In the genomic region with DNA sequence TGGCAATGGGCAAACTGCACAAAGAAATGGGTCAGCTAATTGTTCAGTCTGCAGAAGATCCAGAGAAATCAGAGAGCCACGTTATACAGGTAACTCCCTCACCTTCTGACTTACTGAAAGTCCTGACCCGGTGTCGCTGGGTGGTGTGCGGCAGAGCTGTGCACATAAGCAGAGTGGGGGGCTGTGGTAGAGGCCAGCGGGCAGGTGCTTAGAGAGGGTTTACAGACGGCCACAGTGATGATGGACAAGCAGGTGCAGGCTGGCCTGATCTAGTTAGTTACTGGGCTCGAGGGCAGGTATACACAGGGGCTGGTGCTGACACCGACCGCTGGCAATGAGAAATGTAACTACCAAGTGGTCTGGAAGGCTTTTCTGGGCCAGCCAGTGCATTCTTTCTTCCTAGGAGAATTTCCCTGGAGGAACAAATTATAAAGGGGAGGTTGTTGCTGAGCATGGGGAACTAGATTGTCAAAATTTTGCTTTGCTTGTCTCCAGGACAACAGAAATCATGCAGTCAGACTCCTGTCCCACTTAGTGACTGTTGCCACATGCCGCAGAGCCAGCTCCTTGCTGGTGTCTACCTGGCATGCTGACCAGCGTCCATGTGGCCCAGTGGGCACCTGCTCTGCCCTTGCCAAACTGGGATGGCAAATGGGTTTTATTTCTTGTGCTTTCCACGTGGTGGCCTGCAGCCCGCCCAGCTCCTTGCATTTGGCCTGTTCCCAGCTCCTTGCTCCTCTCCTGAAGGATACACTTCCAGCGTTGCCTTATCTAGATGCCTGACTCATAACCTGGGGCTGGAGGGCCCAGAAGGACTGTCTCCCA, we compare ENCODE assay signal across 13 cellular contexts. TPM values are rescaled to one million over a fixed set of nuclear protein-coding genes. Genes with fewer than 3 reads are reported as not detected.
A peak's percentile ranks its signal among the peaks of the same experiment; 100 is the strongest.
DNase-seq lines count a peak whose midpoint lies in the region; ATAC-seq, FAIRE-seq and TF ChIP-seq lines count a peak whose summit lies in the region.
"Had no signal": no experiment of that assay in that cellular context is flagged by ENCODE, and none has a peak within 500 bp of the region (broad histone marks: within the 10 kb centered on the region; RNA-seq: fewer than 3 reads in every experiment).

No MANE protein-coding gene starts in this region.

- H3K4me2 ChIP-seq in GM12878 (ENCODE audit: control insufficient read depth, insufficient read depth) = no peak overlapping the region

- no peak overlapping the region for H3K4me3 ChIP-seq in GM12878
- no peak overlapping the region for H3K4me3 ChIP-seq in naive thymus-derived CD4-positive, alpha-beta T cell (ENCODE audit: low read length)

- ATAC-seq in GM12878 (no peak), HG02852 (IDR thresholded peaks at IDR 0.05; ENCODE audit: unreplicated experiment) (no peak), WTC11 (no peak)
- no peak for ATAC-seq in naive thymus-derived CD4-positive, alpha-beta T cell

- H3K79me2 ChIP-seq in GM12878 (ENCODE audit: control insufficient read depth, insufficient read depth, low read length) = no peaks in the 10 kb centered on the region

- over 99% methylated on average over 14 of the region's 14 CpGs for WGBS in GM12878 (ENCODE audit: insufficient coverage, insufficient replicate concordance, low lambda C conversion rate, missing lambda C conversion rate)

- CTCF ChIA-PET in GM12878 (lab: Yijun Ruan, JAX) (interaction anchor here (0.6 to 1.6 kb wide), 2 partner anchors 14 to 74 kb away, joined by 4 to 5 read pairs; no protein-coding TSS in a partner anchor), WTC11 (lab: Charles Lee) (interaction anchor here (0.6 kb wide), 1 partner anchor 327 kb away, joined by 3 read pairs; no protein-coding TSS in a partner anchor)
- CTCF ChIA-PET in naive thymus-derived CD4-positive, alpha-beta T cell (lab: Charles Lee) = interaction anchor here (0.9 to 1.0 kb wide), 2 partner anchors 66 to 78 kb away, joined by 3 read pairs; no protein-coding TSS in a partner anchor

- no peak overlapping the region for H3K9ac ChIP-seq in GM12878 (ENCODE audit: control insufficient read depth, insufficient read depth, low read length)

- TF ChIP-seq POLR2A in GM12878 (IDR thresholded peaks at IDR 0.05; ENCODE audit: low read depth, low read length) = no peak

- H3K27me3 Mint-ChIP-seq in naive thymus-derived CD4-positive, alpha-beta T cell = no peaks in the 10 kb centered on the region
- H3K27me3 Mint-ChIP-seq in WTC11 (ENCODE audit: low read depth) = no peaks in the 10 kb centered on the region

- TF ChIP-seq RAD21 in GM12878 (IDR thresholded peaks at IDR 0.05; ENCODE audit: insufficient read depth, low read depth, low read length) = no peak

- FAIRE-seq in GM12878 (lab: Jason Lieb, UNC) = no peak
- FAIRE-seq: bronchial epithelial cell, H54, islet of Langerhans had no signal

- H3K27ac ChIP-seq in GM12878 (ENCODE audit: control insufficient read depth, insufficient read depth) = peak overlapping the region; percentile 76; the same call in 1 of the 2 replicates
- H3K27ac ChIP-seq in naive thymus-derived CD4-positive, alpha-beta T cell (ENCODE audit: low read depth, low read length) = peak overlapping the region; percentile 66
- H3K27ac ChIP-seq: suprapubic skin had no signal

- H3K4me3 Mint-ChIP-seq in naive thymus-derived CD4-positive, alpha-beta T cell = peak overlapping the region in 8 of 10 donors; percentile 35 to 95 (median 90)
- no peak overlapping the region for H3K4me3 Mint-ChIP-seq in WTC11

- no peak for TF ChIP-seq CTCF in GM12878 (IDR thresholded peaks at IDR 0.05 in 2 of 3, conservative IDR thresholded peaks at IDR 0.05 in 1 of 3; ENCODE audit: control insufficient read depth in 2 of 3, extremely low read depth in 1 of 3, insufficient read depth in 1 of 3, low read depth in 3 of 3, low read length in 3 of 3)
- no peak for TF ChIP-seq CTCF in WTC11 (IDR thresholded peaks at IDR 0.05)

- SMC1A ChIA-PET in GM12878 (lab: Charles Lee; ENCODE audit: uncharacterized antibody, unreplicated experiment) = interaction anchor here (0.8 to 2.4 kb wide), 5 partner anchors 17 to 79 kb away, joined by 3 to 10 read pairs (median 7); no protein-coding TSS in a partner anchor

- no peak overlapping the region for H2AFZ ChIP-seq in GM12878 (ENCODE audit: control insufficient read depth, low read depth, low read length)

- peaks cover 14% of the 10 kb centered on the region for H3K4me1 ChIP-seq in GM12878 (ENCODE audit: control insufficient read depth, insufficient read depth, low read length)
- H3K4me1 ChIP-seq in naive thymus-derived CD4-positive, alpha-beta T cell (ENCODE audit: control insufficient read depth in 2 of 2, insufficient read depth in 2 of 2, low read length in 2 of 2) = peaks cover 8 to 16% of the 10 kb centered on the region in 2 donors
- H3K4me1 ChIP-seq: suprapubic skin had no signal

- RAD21 ChIA-PET in GM12878 (lab: Charles Lee; ENCODE audit: unreplicated experiment) = interaction anchor here (0.9 to 1.7 kb wide), 6 partner anchors 13 to 66 kb away, joined by 3 to 13 read pairs (median 7); partner anchors contain the start of genes DENND10 and PRDX3

- H3K27ac Mint-ChIP-seq in naive thymus-derived CD4-positive, alpha-beta T cell = peak overlapping the region; percentile 92 to 97 (median 95)
- no peak overlapping the region for H3K27ac Mint-ChIP-seq in WTC11

- peaks cover 16 to 59% (median 32%) of the 10 kb centered on the region in 7 donors for H3K4me1 Mint-ChIP-seq in naive thymus-derived CD4-positive, alpha-beta T cell
- no peaks in the 10 kb centered on the region for H3K4me1 Mint-ChIP-seq in WTC11

- peak; percentile 77 for DNase-seq in Ammon's horn (ENCODE audit: low spot score)
- DNase-seq in G401 (ENCODE audit: low spot score) = peak; percentile 93
- no peak for DNase-seq in GM12878 (ENCODE audit: low read depth, low spot score)
- no peak for DNase-seq in naive thymus-derived CD4-positive, alpha-beta T cell
- no peak for DNase-seq in putamen (ENCODE audit: low spot score)
- no peak for DNase-seq in SHP77 treated with DMSO at 0.1 percent for 48 hours (lab: John Stamatoyannopoulos, UW)
- DNase-seq in WTC11 (ENCODE audit: low spot score) = no peak
- DNase-seq: COR-L47 had no signal

- H3K9me3 ChIP-seq in GM12878 (replicated peaks; ENCODE audit: control insufficient read depth, insufficient read depth, low read length) = no peaks in the 10 kb centered on the region
- no peaks in the 10 kb centered on the region for H3K9me3 ChIP-seq in naive thymus-derived CD4-positive, alpha-beta T cell (ENCODE audit: control insufficient read depth in 2 of 3, low read length in 3 of 3)
- H3K9me3 ChIP-seq: suprapubic skin had no signal

- POLR2A ChIA-PET in GM12878 (lab: Charles Lee) = interaction anchor here (0.6 to 1.9 kb wide), 5 partner anchors 13 to 345 kb away, joined by 3 to 8 read pairs (median 4); partner anchors contain the start of gene DENND10
- POLR2A ChIA-PET in naive thymus-derived CD4-positive, alpha-beta T cell (lab: Charles Lee) = interaction anchor here (1.2 to 1.3 kb wide), 2 partner anchors 35 to 50 kb away, joined by 3 to 4 read pairs; no protein-coding TSS in a partner anchor
- POLR2A ChIA-PET in WTC11 (lab: Charles Lee) = no interaction called here

- H3K36me3 Mint-ChIP-seq in naive thymus-derived CD4-positive, alpha-beta T cell = peaks cover 4 to 62% (median 28%) of the 10 kb centered on the region in 5 donors
- H3K36me3 Mint-ChIP-seq in WTC11 = peaks cover 56% of the 10 kb centered on the region

- in situ Hi-C loops in G401 (cut with HindIII; ENCODE audit: low sequenced_read_pairs) = no loop called here
- in situ Hi-C loops in GM12878 (cut with MboI) = no loop called here

- H3K9me3 Mint-ChIP-seq in naive thymus-derived CD4-positive, alpha-beta T cell = peaks cover 0 to 2% (median 0%) of the 10 kb centered on the region in 11 donors
- no peaks in the 10 kb centered on the region for H3K9me3 Mint-ChIP-seq in WTC11

- H4K20me1 ChIP-seq in GM12878 (ENCODE audit: control insufficient read depth, insufficient read depth) = no peaks in the 10 kb centered on the region

- H3K27me3 ChIP-seq in GM12878 (replicated peaks in 1 of 2; ENCODE audit: control insufficient read depth in 2 of 2, insufficient read depth in 2 of 2, low read length in 1 of 2) = no peaks in the 10 kb centered on the region
- H3K27me3 ChIP-seq in naive thymus-derived CD4-positive, alpha-beta T cell (ENCODE audit: control insufficient read depth in 2 of 2, insufficient read depth in 2 of 2, low read length in 2 of 2) = no peaks in the 10 kb centered on the region
- H3K27me3 ChIP-seq: suprapubic skin had no signal

- no TSS peak for BruUV-seq in GM12878 (replicated peaks; lab: Mats Ljungman, UMichigan)

- TF ChIP-seq EP300 in GM12878 (IDR thresholded peaks at IDR 0.05; ENCODE audit: borderline replicate concordance in 1 of 2, control insufficient read depth in 1 of 2, low read depth in 2 of 2, low read length in 2 of 2) = no peak

- intact Hi-C loops in GM12878 (cut with micrococcal nuclease; ENCODE audit: unreplicated experiment) = no loop called here
- intact Hi-C loops in naive thymus-derived CD4-positive, alpha-beta T cell (cut with micrococcal nuclease) = loop anchor here in 1 of 2 donors (1.0 to 5.0 kb wide), 7 partner anchors 33 to 465 kb away; partner anchors contain the start of genes GRK5, PRDX3, RGS10 and SFXN4

- peaks cover 0 to 5% of the 10 kb centered on the region in 2 experiments; a peak in 2 of 4 replicates for H3K36me3 ChIP-seq in GM12878 (ENCODE audit: control insufficient read depth in 2 of 2, insufficient read depth in 2 of 2, low read length in 1 of 2)
- H3K36me3 ChIP-seq in naive thymus-derived CD4-positive, alpha-beta T cell (ENCODE audit: control insufficient read depth in 2 of 3, insufficient read depth in 3 of 3, low read length in 3 of 3) = peaks cover 0 to 15% (median 4%) of the 10 kb centered on the region in 3 experiments

RNA-seq across cellular contexts. Expression of gene DENND10, which starts 28.8 kb away (rescaled TPM):
- total RNA-seq in G401 (2014; rRNA removed; shearing (Covaris generic)) = 33.3 and 36.4 TPM in 2 replicates
- total RNA-seq in GM12878 (2013; cell fraction: nucleolus; rRNA removed) = 21.6 and 24.7 TPM in 2 replicates
- 30.0 and 35.7 TPM in 2 replicates for total RNA-seq in GM12878 (2014; rRNA removed)
- 23.8 and 30.8 TPM in 2 replicates for total RNA-seq in GM12878 (2014; rRNA removed; fragmentation: Illumina TruSeq; extraction: Trizol)
- 21.5 and 26.6 TPM in 2 replicates for total RNA-seq in GM12878 (2021)
- 10.6 TPM for polyA plus RNA-seq in GM12878 (2011; ENCODE audit: low read depth)
- polyA plus RNA-seq in GM12878 (2011; rRNA removed) = 25.8 and 32.9 TPM in 2 replicates
- 17.0 and 18.3 TPM in 2 replicates for polyA plus RNA-seq in GM12878 (2011; cell fraction: cytosol; rRNA removed)
- polyA plus RNA-seq in GM12878 (2011; cell fraction: nucleus; rRNA removed) = 12.1 and 14.0 TPM in 2 replicates
- 17.9 and 18.3 TPM in 2 replicates for polyA plus RNA-seq in GM12878 (2012)
- polyA plus RNA-seq in GM12878 (2014; fragmentation: Illumina TruSeq; extraction: Trizol) = 29.7 and 31.9 TPM in 2 replicates
- 10 to 100 TPM; 23.7 to 39.8 TPM for polyA plus RNA-seq in GM12878 (2014; fragmentation: Nextera tagmentation; extraction: Ambion mirVana)
- polyA plus RNA-seq in GM12878 (2014; rRNA removed) = 20.9 and 26.6 TPM in 2 replicates
- polyA plus RNA-seq in GM12878 (2016; fragmentation: Nextera tagmentation; extraction: Ambion mirVana) = 10 to 100 TPM; 25.7 to 28.1 TPM
- 15.5 and 18.9 TPM in 2 replicates for polyA minus RNA-seq in GM12878 (2011; rRNA and poly(A)+ RNA removed)
- polyA minus RNA-seq in GM12878 (2011; cell fraction: cytosol; rRNA and poly(A)+ RNA removed) = 7.2 and 9.4 TPM in 2 replicates
- 8.3 and 12.6 TPM in 2 replicates for polyA minus RNA-seq in GM12878 (2011; cell fraction: nucleus; rRNA and poly(A)+ RNA removed)
- total RNA-seq in naive thymus-derived CD4-positive, alpha-beta T cell = 10 to 100 TPM; 22.1 to 41.7 (median 28.8) TPM
- polyA plus RNA-seq in naive thymus-derived CD4-positive, alpha-beta T cell = 10 to 100 TPM; 26.3 to 29.1 TPM
- total RNA-seq in WTC11 (2021) = 58.7 to 60.6 TPM (median 59.0 TPM) in 3 replicates

RNA-seq across cellular contexts. Expression of gene SFXN4, which starts 32.8 kb away (rescaled TPM):
- 33.3 and 49.4 TPM in 2 replicates for total RNA-seq in G401 (2014; rRNA removed; shearing (Covaris generic))
- 17.9 and 30.9 TPM in 2 replicates for total RNA-seq in GM12878 (2013; cell fraction: nucleolus; rRNA removed)
- 41.7 and 44.9 TPM in 2 replicates for total RNA-seq in GM12878 (2014; rRNA removed)
- total RNA-seq in GM12878 (2014; rRNA removed; fragmentation: Illumina TruSeq; extraction: Trizol) = 37.8 and 40.7 TPM in 2 replicates
- total RNA-seq in GM12878 (2021) = 39.7 and 45.3 TPM in 2 replicates
- polyA plus RNA-seq in GM12878 (2011; ENCODE audit: low read depth) = 22.3 TPM
- polyA plus RNA-seq in GM12878 (2011; rRNA removed) = 40.7 and 48.5 TPM in 2 replicates
- 31.6 and 32.4 TPM in 2 replicates for polyA plus RNA-seq in GM12878 (2011; cell fraction: cytosol; rRNA removed)
- 39.3 and 40.6 TPM in 2 replicates for polyA plus RNA-seq in GM12878 (2011; cell fraction: nucleus; rRNA removed)
- polyA plus RNA-seq in GM12878 (2012) = 21.5 and 27.6 TPM in 2 replicates
- polyA plus RNA-seq in GM12878 (2014; fragmentation: Illumina TruSeq; extraction: Trizol) = 45.9 and 81.1 TPM in 2 replicates
- 100 to 1,000 TPM in 1 of 2 experiments, 10 to 100 TPM in 1; 71.9 to 111 TPM for polyA plus RNA-seq in GM12878 (2014; fragmentation: Nextera tagmentation; extraction: Ambion mirVana)
- 51.8 and 54.4 TPM in 2 replicates for polyA plus RNA-seq in GM12878 (2014; rRNA removed)
- 10 to 100 TPM; 58.1 to 61.2 TPM for polyA plus RNA-seq in GM12878 (2016; fragmentation: Nextera tagmentation; extraction: Ambion mirVana)
- polyA minus RNA-seq in GM12878 (2011; rRNA and poly(A)+ RNA removed) = 22.2 and 24.2 TPM in 2 replicates
- polyA minus RNA-seq in GM12878 (2011; cell fraction: cytosol; rRNA and poly(A)+ RNA removed) = 10.5 and 13.4 TPM in 2 replicates
- polyA minus RNA-seq in GM12878 (2011; cell fraction: nucleus; rRNA and poly(A)+ RNA removed) = 7.7 and 16.3 TPM in 2 replicates
- total RNA-seq in naive thymus-derived CD4-positive, alpha-beta T cell = 10 to 100 TPM; 11.8 to 28.1 (median 23.1) TPM
- polyA plus RNA-seq in naive thymus-derived CD4-positive, alpha-beta T cell = 10 to 100 TPM; 19.1 to 27.1 TPM
- 23.8 to 25.9 TPM (median 24.0 TPM) in 3 replicates for total RNA-seq in WTC11 (2021)

RNA-seq across cellular contexts. Expression of gene PRDX3, which starts 45.9 kb away (rescaled TPM):
- total RNA-seq in G401 (2014; rRNA removed; shearing (Covaris generic)) = 402 and 417 TPM in 2 replicates
- total RNA-seq in GM12878 (2013; cell fraction: nucleolus; rRNA removed) = 46.3 and 60.4 TPM in 2 replicates
- total RNA-seq in GM12878 (2014; rRNA removed) = 334 and 363 TPM in 2 replicates
- 240 and 248 TPM in 2 replicates for total RNA-seq in GM12878 (2014; rRNA removed; fragmentation: Illumina TruSeq; extraction: Trizol)
- 195 TPM in 2 replicates for total RNA-seq in GM12878 (2021)
- 110 TPM for polyA plus RNA-seq in GM12878 (2011; ENCODE audit: low read depth)
- polyA plus RNA-seq in GM12878 (2011; rRNA removed) = 463 and 554 TPM in 2 replicates
- 198 and 231 TPM in 2 replicates for polyA plus RNA-seq in GM12878 (2011; cell fraction: cytosol; rRNA removed)
- polyA plus RNA-seq in GM12878 (2011; cell fraction: nucleus; rRNA removed) = 171 and 180 TPM in 2 replicates
- 130 and 177 TPM in 2 replicates for polyA plus RNA-seq in GM12878 (2012)
- polyA plus RNA-seq in GM12878 (2014; fragmentation: Illumina TruSeq; extraction: Trizol) = 262 and 272 TPM in 2 replicates
- 1,000 to 10,000 TPM in 1 of 2 experiments, 100 to 1,000 TPM in 1; 827 to 1,431 TPM for polyA plus RNA-seq in GM12878 (2014; fragmentation: Nextera tagmentation; extraction: Ambion mirVana)
- 254 and 258 TPM in 2 replicates for polyA plus RNA-seq in GM12878 (2014; rRNA removed)
- 100 to 1,000 TPM; 631 to 689 TPM for polyA plus RNA-seq in GM12878 (2016; fragmentation: Nextera tagmentation; extraction: Ambion mirVana)
- polyA minus RNA-seq in GM12878 (2011; rRNA and poly(A)+ RNA removed) = 268 and 279 TPM in 2 replicates
- 55.9 and 72.6 TPM in 2 replicates for polyA minus RNA-seq in GM12878 (2011; cell fraction: cytosol; rRNA and poly(A)+ RNA removed)
- polyA minus RNA-seq in GM12878 (2011; cell fraction: nucleus; rRNA and poly(A)+ RNA removed) = 53.2 and 79.4 TPM in 2 replicates
- 100 to 1,000 TPM in 1 of 5 experiments, 10 to 100 TPM in 4; 11.7 to 120 (median 35.4) TPM for total RNA-seq in naive thymus-derived CD4-positive, alpha-beta T cell
- polyA plus RNA-seq in naive thymus-derived CD4-positive, alpha-beta T cell = 10 to 100 TPM; 70.7 to 87.5 TPM
- 167 to 175 TPM (median 173 TPM) in 3 replicates for total RNA-seq in WTC11 (2021)

RNA-seq across cellular contexts. Expression of gene EIF3A, which starts 52.1 kb away (rescaled TPM):
- total RNA-seq in G401 (2014; rRNA removed; shearing (Covaris generic)) = 35.0 and 60.2 TPM in 2 replicates
- total RNA-seq in GM12878 (2013; cell fraction: nucleolus; rRNA removed) = 143 and 144 TPM in 2 replicates
- total RNA-seq in GM12878 (2014; rRNA removed) (82.6 and 86.3 TPM in 2 replicates), GM12878 (2014; rRNA removed; fragmentation: Illumina TruSeq; extraction: Trizol) (159 and 166 TPM in 2 replicates), GM12878 (2021) (138 and 148 TPM in 2 replicates), WTC11 (2021) (177 to 213 TPM (median 178 TPM) in 3 replicates)
- 50.1 TPM for polyA plus RNA-seq in GM12878 (2011; ENCODE audit: low read depth)
- polyA plus RNA-seq in GM12878 (2011; rRNA removed) (47.4 and 49.4 TPM in 2 replicates), GM12878 (2014; fragmentation: Illumina TruSeq; extraction: Trizol) (195 and 219 TPM in 2 replicates), GM12878 (2014; fragmentation: Nextera tagmentation; extraction: Ambion mirVana) (10 to 100 TPM; 42.3 to 46.5 TPM), GM12878 (2014; rRNA removed) (78.1 and 88.9 TPM in 2 replicates), GM12878 (2016; fragmentation: Nextera tagmentation; extraction: Ambion mirVana) (100 to 1,000 TPM; 104 to 108 TPM)
- polyA plus RNA-seq in GM12878 (2011; cell fraction: cytosol; rRNA removed) = 35.9 and 50.0 TPM in 2 replicates
- 21.6 and 53.4 TPM in 2 replicates for polyA plus RNA-seq in GM12878 (2011; cell fraction: nucleus; rRNA removed)
- polyA plus RNA-seq in GM12878 (2012) = 79.0 and 84.9 TPM in 2 replicates
- 71.2 and 84.9 TPM in 2 replicates for polyA minus RNA-seq in GM12878 (2011; rRNA and poly(A)+ RNA removed)
- polyA minus RNA-seq in GM12878 (2011; cell fraction: cytosol; rRNA and poly(A)+ RNA removed) = 36.2 and 45.2 TPM in 2 replicates
- polyA minus RNA-seq in GM12878 (2011; cell fraction: nucleus; rRNA and poly(A)+ RNA removed) = 34.9 and 49.1 TPM in 2 replicates
- total RNA-seq in naive thymus-derived CD4-positive, alpha-beta T cell = 100 to 1,000 TPM in 2 of 5 experiments, 10 to 100 TPM in 3; 87.8 to 137 (median 96.0) TPM
- polyA plus RNA-seq in naive thymus-derived CD4-positive, alpha-beta T cell = 10 to 100 TPM; 40.5 to 60.8 TPM

Comparison
In these comparisons a context has a peak if more than half of its experiments do, and no peak if none do; other contexts are left out.
1. DNase-seq: peak in Ammon's horn (single experiment) and G401 (single experiment); none in GM12878 (single experiment), naive thymus-derived CD4-positive, alpha-beta T cell (0 of 9), putamen (single experiment), SHP77 treated with DMSO at 0.1 percent for 48 hours (single experiment) and WTC11 (single experiment).